ENCODE assay signal across 1 cellular context in the genomic region with DNA sequence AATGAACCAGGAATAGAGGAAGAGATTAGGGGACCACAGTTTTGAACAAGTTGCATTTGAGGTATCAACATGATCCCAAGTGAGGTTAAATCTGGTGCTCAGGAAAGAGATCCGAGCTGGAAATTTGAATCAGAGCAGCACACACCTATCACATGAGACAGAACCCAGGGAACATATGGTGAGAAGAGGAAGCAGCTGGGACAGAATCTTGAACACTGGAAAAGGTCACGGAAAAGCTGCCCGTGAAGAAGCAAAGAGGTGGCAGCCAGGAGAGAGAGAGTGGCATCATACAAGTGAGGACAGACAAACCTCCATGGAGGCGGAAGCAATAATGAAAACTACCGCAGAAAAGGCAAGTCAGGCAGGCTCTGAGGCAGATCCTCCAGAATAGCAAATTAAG.
TF ChIP-seq lines count a peak whose summit lies in the region.

No MANE protein-coding gene starts in this region.

TF ChIP-seq in GM23338, 12 proteins besides CTCF, POLR2A, EP300 and RAD21:
- TF ChIP-seq, protein P1, sequence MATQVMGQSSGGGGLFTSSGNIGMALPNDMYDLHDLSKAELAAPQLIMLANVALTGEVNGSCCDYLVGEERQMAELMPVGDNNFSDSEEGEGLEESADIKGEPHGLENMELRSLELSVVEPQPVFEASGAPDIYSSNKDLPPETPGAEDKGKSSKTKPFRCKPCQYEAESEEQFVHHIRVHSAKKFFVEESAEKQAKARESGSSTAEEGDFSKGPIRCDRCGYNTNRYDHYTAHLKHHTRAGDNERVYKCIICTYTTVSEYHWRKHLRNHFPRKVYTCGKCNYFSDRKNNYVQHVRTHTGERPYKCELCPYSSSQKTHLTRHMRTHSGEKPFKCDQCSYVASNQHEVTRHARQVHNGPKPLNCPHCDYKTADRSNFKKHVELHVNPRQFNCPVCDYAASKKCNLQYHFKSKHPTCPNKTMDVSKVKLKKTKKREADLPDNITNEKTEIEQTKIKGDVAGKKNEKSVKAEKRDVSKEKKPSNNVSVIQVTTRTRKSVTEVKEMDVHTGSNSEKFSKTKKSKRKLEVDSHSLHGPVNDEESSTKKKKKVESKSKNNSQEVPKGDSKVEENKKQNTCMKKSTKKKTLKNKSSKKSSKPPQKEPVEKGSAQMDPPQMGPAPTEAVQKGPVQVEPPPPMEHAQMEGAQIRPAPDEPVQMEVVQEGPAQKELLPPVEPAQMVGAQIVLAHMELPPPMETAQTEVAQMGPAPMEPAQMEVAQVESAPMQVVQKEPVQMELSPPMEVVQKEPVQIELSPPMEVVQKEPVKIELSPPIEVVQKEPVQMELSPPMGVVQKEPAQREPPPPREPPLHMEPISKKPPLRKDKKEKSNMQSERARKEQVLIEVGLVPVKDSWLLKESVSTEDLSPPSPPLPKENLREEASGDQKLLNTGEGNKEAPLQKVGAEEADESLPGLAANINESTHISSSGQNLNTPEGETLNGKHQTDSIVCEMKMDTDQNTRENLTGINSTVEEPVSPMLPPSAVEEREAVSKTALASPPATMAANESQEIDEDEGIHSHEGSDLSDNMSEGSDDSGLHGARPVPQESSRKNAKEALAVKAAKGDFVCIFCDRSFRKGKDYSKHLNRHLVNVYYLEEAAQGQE (IDR thresholded peaks at IDR 0.05; ENCODE audit: unreplicated experiment): no peak
- TF ChIP-seq, protein P2, sequence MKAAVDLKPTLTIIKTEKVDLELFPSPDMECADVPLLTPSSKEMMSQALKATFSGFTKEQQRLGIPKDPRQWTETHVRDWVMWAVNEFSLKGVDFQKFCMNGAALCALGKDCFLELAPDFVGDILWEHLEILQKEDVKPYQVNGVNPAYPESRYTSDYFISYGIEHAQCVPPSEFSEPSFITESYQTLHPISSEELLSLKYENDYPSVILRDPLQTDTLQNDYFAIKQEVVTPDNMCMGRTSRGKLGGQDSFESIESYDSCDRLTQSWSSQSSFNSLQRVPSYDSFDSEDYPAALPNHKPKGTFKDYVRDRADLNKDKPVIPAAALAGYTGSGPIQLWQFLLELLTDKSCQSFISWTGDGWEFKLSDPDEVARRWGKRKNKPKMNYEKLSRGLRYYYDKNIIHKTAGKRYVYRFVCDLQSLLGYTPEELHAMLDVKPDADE (IDR thresholded peaks at IDR 0.05): no peak
- TF ChIP-seq CREB1 (CRISPR knock-in tag; IDR thresholded peaks at IDR 0.05; ENCODE audit: low read depth) (no peak), ZNF331 (CRISPR knock-in tag; IDR thresholded peaks at IDR 0.05; ENCODE audit: low read depth) (no peak), NANOG (IDR thresholded peaks at IDR 0.05; ENCODE audit: borderline replicate concordance) (no peak), EZH2phosphoT487 (IDR thresholded peaks at IDR 0.05; ENCODE audit: unreplicated experiment) (no peak), JUNB (IDR thresholded peaks at IDR 0.05; ENCODE audit: unreplicated experiment) (no peak), ZNF462 (CRISPR knock-in tag; IDR thresholded peaks at IDR 0.05) (no peak), STAT1 (IDR thresholded peaks at IDR 0.05; ENCODE audit: unreplicated experiment) (no peak), POLR2AphosphoS5 (IDR thresholded peaks at IDR 0.05; ENCODE audit: low read depth) (no peak), ZNF114 (CRISPR knock-in tag; IDR thresholded peaks at IDR 0.05) (no peak), EZH2 (IDR thresholded peaks at IDR 0.05; ENCODE audit: low read depth, unreplicated experiment) (no peak)
